In genomic region chr11:118169300-118170140, GRCh38 we compare ENCODE assay signal across 2 cellular contexts.
TF ChIP-seq lines count a peak whose summit lies in the region.

No MANE protein-coding gene starts in this region.

TF ChIP-seq in K562, 482 proteins besides CTCF, POLR2A, EP300 and RAD21:
- TF ChIP-seq, protein P1, sequence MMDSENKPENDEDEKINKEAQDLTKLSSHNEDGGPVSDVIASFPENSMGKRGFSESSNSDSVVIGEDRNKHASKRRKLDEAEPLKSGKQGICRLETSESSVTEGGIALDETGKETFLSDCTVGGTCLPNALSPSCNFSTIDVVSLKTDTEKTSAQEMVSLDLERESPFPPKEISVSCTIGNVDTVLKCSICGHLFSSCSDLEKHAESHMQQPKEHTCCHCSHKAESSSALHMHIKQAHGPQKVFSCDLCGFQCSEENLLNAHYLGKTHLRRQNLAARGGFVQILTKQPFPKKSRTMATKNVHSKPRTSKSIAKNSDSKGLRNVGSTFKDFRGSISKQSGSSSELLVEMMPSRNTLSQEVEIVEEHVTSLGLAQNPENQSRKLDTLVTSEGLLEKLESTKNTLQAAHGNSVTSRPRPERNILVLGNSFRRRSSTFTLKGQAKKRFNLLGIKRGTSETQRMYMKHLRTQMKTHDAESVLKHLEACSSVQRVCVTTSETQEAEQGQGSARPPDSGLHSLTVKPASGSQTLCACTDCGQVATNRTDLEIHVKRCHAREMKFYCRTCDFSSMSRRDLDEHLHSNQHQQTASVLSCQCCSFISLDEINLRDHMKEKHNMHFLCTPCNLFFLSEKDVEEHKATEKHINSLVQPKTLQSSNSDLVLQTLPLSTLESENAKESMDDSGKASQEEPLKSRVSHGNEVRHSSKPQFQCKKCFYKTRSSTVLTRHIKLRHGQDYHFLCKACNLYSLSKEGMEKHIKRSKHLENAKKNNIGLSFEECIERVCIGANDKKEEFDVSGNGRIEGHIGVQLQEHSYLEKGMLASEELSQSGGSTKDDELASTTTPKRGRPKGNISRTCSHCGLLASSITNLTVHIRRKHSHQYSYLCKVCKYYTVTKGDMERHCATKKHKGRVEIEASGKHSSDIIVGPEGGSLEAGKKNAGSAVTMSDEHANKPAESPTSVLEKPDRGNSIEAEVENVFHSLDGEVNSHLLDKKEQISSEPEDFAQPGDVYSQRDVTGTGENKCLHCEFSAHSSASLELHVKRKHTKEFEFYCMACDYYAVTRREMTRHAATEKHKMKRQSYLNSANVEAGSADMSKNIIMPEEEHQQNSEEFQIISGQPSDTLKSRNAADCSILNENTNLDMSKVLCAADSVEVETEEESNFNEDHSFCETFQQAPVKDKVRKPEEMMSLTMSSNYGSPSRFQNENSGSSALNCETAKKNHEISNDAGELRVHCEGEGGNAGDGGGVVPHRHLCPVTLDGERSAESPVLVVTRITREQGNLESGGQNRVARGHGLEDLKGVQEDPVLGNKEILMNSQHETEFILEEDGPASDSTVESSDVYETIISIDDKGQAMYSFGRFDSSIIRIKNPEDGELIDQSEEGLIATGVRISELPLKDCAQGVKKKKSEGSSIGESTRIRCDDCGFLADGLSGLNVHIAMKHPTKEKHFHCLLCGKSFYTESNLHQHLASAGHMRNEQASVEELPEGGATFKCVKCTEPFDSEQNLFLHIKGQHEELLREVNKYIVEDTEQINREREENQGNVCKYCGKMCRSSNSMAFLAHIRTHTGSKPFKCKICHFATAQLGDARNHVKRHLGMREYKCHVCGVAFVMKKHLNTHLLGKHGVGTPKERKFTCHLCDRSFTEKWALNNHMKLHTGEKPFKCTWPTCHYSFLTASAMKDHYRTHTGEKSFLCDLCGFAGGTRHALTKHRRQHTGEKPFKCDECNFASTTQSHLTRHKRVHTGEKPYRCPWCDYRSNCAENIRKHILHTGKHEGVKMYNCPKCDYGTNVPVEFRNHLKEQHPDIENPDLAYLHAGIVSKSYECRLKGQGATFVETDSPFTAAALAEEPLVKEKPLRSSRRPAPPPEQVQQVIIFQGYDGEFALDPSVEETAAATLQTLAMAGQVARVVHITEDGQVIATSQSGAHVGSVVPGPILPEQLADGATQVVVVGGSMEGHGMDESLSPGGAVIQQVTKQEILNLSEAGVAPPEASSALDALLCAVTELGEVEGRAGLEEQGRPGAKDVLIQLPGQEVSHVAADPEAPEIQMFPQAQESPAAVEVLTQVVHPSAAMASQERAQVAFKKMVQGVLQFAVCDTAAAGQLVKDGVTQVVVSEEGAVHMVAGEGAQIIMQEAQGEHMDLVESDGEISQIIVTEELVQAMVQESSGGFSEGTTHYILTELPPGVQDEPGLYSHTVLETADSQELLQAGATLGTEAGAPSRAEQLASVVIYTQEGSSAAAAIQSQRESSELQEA (IDR thresholded peaks at IDR 0.05; ENCODE audit: low read depth), result no peak
- peak; percentile 76 for TF ChIP-seq ZKSCAN1 (IDR thresholded peaks at IDR 0.05; ENCODE audit: low read depth, low read length)

TF ChIP-seq in HepG2, 621 proteins besides CTCF, POLR2A, EP300 and RAD21:
- TF ChIP-seq, protein P2, sequence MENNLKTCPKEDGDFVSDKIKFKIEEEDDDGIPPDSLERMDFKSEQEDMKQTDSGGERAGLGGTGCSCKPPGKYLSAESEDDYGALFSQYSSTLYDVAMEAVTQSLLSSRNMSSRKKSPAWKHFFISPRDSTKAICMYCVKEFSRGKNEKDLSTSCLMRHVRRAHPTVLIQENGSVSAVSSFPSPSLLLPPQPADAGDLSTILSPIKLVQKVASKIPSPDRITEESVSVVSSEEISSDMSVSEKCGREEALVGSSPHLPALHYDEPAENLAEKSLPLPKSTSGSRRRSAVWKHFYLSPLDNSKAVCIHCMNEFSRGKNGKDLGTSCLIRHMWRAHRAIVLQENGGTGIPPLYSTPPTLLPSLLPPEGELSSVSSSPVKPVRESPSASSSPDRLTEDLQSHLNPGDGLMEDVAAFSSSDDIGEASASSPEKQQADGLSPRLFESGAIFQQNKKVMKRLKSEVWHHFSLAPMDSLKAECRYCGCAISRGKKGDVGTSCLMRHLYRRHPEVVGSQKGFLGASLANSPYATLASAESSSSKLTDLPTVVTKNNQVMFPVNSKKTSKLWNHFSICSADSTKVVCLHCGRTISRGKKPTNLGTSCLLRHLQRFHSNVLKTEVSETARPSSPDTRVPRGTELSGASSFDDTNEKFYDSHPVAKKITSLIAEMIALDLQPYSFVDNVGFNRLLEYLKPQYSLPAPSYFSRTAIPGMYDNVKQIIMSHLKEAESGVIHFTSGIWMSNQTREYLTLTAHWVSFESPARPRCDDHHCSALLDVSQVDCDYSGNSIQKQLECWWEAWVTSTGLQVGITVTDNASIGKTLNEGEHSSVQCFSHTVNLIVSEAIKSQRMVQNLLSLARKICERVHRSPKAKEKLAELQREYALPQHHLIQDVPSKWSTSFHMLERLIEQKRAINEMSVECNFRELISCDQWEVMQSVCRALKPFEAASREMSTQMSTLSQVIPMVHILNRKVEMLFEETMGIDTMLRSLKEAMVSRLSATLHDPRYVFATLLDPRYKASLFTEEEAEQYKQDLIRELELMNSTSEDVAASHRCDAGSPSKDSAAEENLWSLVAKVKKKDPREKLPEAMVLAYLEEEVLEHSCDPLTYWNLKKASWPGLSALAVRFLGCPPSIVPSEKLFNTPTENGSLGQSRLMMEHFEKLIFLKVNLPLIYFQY (CRISPR knock-in tag; IDR thresholded peaks at IDR 0.05; ENCODE audit: borderline replicate concordance), result no peak
- TF ChIP-seq ZKSCAN1 (IDR thresholded peaks at IDR 0.05; ENCODE audit: low read length) (0 out of 2 replicates have a peak, but pooled peaks have one; percentile 19), ZNF256 (CRISPR knock-in tag; conservative IDR thresholded peaks at IDR 0.05) (no peak)
- TF ChIP-seq, protein P3, sequence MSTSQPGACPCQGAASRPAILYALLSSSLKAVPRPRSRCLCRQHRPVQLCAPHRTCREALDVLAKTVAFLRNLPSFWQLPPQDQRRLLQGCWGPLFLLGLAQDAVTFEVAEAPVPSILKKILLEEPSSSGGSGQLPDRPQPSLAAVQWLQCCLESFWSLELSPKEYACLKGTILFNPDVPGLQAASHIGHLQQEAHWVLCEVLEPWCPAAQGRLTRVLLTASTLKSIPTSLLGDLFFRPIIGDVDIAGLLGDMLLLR (CRISPR knock-in tag; IDR thresholded peaks at IDR 0.05), result no peak
TF ChIP-seq in HepG2: peak in this region for 1.
